In the genomic region with DNA sequence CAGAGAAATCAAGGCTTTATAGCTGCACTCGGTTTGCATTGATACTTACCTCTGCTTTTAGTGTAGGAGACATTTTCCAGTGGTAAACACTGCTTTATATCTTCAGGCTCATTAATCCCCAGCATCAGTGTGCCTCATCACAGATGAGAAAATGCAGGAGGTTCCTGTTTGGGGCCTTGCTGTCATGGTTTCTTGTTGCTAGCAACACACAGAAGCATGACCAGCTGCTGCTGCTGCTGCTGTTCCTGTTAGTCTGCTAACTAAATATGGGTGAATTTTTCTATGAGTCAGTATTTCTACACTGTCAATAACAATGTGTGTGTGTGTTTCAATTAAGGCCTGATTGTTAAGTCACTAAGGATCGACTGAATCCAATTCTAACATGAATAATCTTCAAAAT, we compare ENCODE assay signal across 8 cellular contexts.
DNase-seq lines count a peak whose midpoint lies in the region; ATAC-seq and TF ChIP-seq lines count a peak whose summit lies in the region.

No MANE protein-coding gene starts in this region.

- H3K79me2 ChIP-seq in HCT116 (ENCODE audit: insufficient read depth, low read length) = no peaks in the 10 kb centered on the region

- H3K4me3 ChIP-seq in HCT116 (replicated peaks in 1 of 2; ENCODE audit: low read depth in 1 of 2, low read length in 2 of 2) (no peak overlapping the region), thoracic aorta (no peak overlapping the region)

- peak overlapping the region; percentile 73 for H2AFZ ChIP-seq in HCT116 (ENCODE audit: low read depth, low read length, poor library complexity, severe bottlenecking)

- no peaks in the 10 kb centered on the region for H3K36me3 Mint-ChIP-seq in activated CD4-positive, alpha-beta T cell treated with anti-CD3 and anti-CD28 coated beads for 36 hours (ENCODE audit: low read depth)

- TF ChIP-seq RAD21 in HCT116 (IDR thresholded peaks at IDR 0.05; ENCODE audit: low read depth) = no peak

- BruUV-seq in HCT116 (replicated peaks; lab: Mats Ljungman, UMichigan) = no TSS peak

- POLR2A ChIA-PET in activated CD4-positive, alpha-beta T cell treated with anti-CD3 and anti-CD28 coated beads for 36 hours (lab: Charles Lee) = no interaction called here
- POLR2A ChIA-PET in HCT116 (lab: Charles Lee) = no interaction called here

- H3K27ac Mint-ChIP-seq in activated CD4-positive, alpha-beta T cell treated with anti-CD3 and anti-CD28 coated beads for 36 hours = no peak overlapping the region

- no peaks in the 10 kb centered on the region for H3K36me3 ChIP-seq in HCT116 (ENCODE audit: control insufficient read depth in 1 of 2, insufficient read depth in 2 of 2, low read length in 2 of 2)
- H3K36me3 ChIP-seq in thoracic aorta = no peaks in the 10 kb centered on the region

- H3K4me2 ChIP-seq in HCT116 (ENCODE audit: low read length) = no peak overlapping the region

- H3K27me3 ChIP-seq in HCT116 (ENCODE audit: insufficient read depth, low read length) = no peaks in the 10 kb centered on the region
- H3K27me3 ChIP-seq in thoracic aorta (replicated peaks; ENCODE audit: insufficient read depth) = no peaks in the 10 kb centered on the region

- CTCF ChIA-PET in activated CD4-positive, alpha-beta T cell treated with anti-CD3 and anti-CD28 coated beads for 36 hours (lab: Charles Lee) = interaction anchor here (0.8 kb wide), 2 partner anchors 121 to 353 kb away, joined by 3 read pairs; no protein-coding TSS in a partner anchor
- CTCF ChIA-PET in HCT116 (lab: Charles Lee) = no interaction called here

- RAD21 ChIA-PET in HCT116 (lab: Charles Lee; ENCODE audit: low non-redundant PET in 1 of 2, low total read pairs in 2 of 2, uncharacterized antibody in 2 of 2, unreplicated experiment in 2 of 2) = no interaction called here

- intact Hi-C loops in activated CD4-positive, alpha-beta T cell treated with anti-CD3 and anti-CD28 coated beads for 36 hours (cut with DNase I, micrococcal nuclease) = no loop called here
- intact Hi-C loops in HCT116 (cut with micrococcal nuclease) = no loop called here

- no peaks in the 10 kb centered on the region for H3K9me2 ChIP-seq in HCT116 (ENCODE audit: insufficient read depth)

- peaks cover 0 to 12% of the 10 kb centered on the region in 2 experiments; a peak in 2 of 4 replicates for H3K4me1 ChIP-seq in HCT116 (ENCODE audit: control insufficient read depth in 1 of 2, insufficient read depth in 2 of 2, low read length in 2 of 2)
- H3K4me1 ChIP-seq in thoracic aorta (ENCODE audit: control insufficient read depth in 1 of 2, low read depth in 2 of 2) = peaks cover 16 to 45% of the 10 kb centered on the region in 2 donors

- H3K27ac ChIP-seq in HCT116 (ENCODE audit: low read depth, low read length) (no peak overlapping the region), thoracic aorta (peak overlapping the region; percentile 33 to 50)

- no peaks in the 10 kb centered on the region for H3K27me3 Mint-ChIP-seq in activated CD4-positive, alpha-beta T cell treated with anti-CD3 and anti-CD28 coated beads for 36 hours

- H3K9ac ChIP-seq in HCT116 (ENCODE audit: low read length) = no peak overlapping the region

- peak; percentile 73 for ATAC-seq in activated CD4-positive, alpha-beta T cell treated with anti-CD3 and anti-CD28 coated beads for 36 hours
- ATAC-seq in HCT116 (no peak), thoracic aorta (ENCODE audit: insufficient number of reproducible peaks, low FRiP score, low read depth) (peak; percentile 65)

- no peaks in the 10 kb centered on the region for H3K9me3 Mint-ChIP-seq in activated CD4-positive, alpha-beta T cell treated with anti-CD3 and anti-CD28 coated beads for 36 hours (ENCODE audit: low read depth)

- TF ChIP-seq CTCF in HCT116 (IDR thresholded peaks at IDR 0.05 in 2 of 3, conservative IDR thresholded peaks at IDR 0.05 in 1 of 3; ENCODE audit: borderline replicate concordance in 1 of 3, insufficient read depth in 1 of 3, low read depth in 2 of 3, low read length in 2 of 3) (no peak), thoracic aorta (IDR thresholded peaks at IDR 0.05) (no peak)

- no peaks in the 10 kb centered on the region for H4K20me1 ChIP-seq in HCT116 (ENCODE audit: insufficient read depth)

- peak; percentile 36 for DNase-seq in activated CD4-positive, alpha-beta T cell treated with anti-CD3 and anti-CD28 coated beads for 36 hours
- no peak for DNase-seq in activated CD4-positive, alpha-beta T cell treated with anti-CD3 and anti-CD28 coated beads for 1 hour
- DNase-seq in HCT116 (ENCODE audit: low read depth, low spot score) = no peak
- peak; percentile 72 for DNase-seq in NCI-H2081 treated with DMSO at 0.1 percent for 48 hours (lab: John Stamatoyannopoulos, UW)
- peak; percentile 64 for DNase-seq in amniotic stem cell (lab: John Stamatoyannopoulos, UW)
- peak; percentile 98 for DNase-seq in iris pigment epithelial cell (ENCODE audit: low read depth)
- DNase-seq in thoracic aorta (ENCODE audit: low spot score) = peak; percentile 31
- no peak for DNase-seq in stimulated activated CD4-positive, alpha-beta T cell treated with anti-CD3 and anti-CD28 coated beads, Interleukin-15, amount 100 ng/mL, for 24 hours

- peaks cover 6% of the 10 kb centered on the region for H3K4me1 Mint-ChIP-seq in activated CD4-positive, alpha-beta T cell treated with anti-CD3 and anti-CD28 coated beads for 36 hours

- no peaks in the 10 kb centered on the region for H3K9me3 ChIP-seq in HCT116 (ENCODE audit: control insufficient read depth in 1 of 2, insufficient read depth in 1 of 2, low read depth in 1 of 2, low read length in 2 of 2)
- no peaks in the 10 kb centered on the region for H3K9me3 ChIP-seq in thoracic aorta

- no peak overlapping the region for H3K4me3 Mint-ChIP-seq in activated CD4-positive, alpha-beta T cell treated with anti-CD3 and anti-CD28 coated beads for 36 hours

- no peak for TF ChIP-seq POLR2A in HCT116 (IDR thresholded peaks at IDR 0.05; ENCODE audit: borderline replicate concordance, extremely low read depth, insufficient read depth, insufficient read length)

TF ChIP-seq in HCT116, 20 proteins besides CTCF, POLR2A, EP300 and RAD21:
- TF ChIP-seq FOSL1 (IDR thresholded peaks at IDR 0.05; ENCODE audit: low read depth) (0 out of 2 replicates have a peak, but pooled peaks have one; percentile 7), ELF1 (IDR thresholded peaks at IDR 0.05; ENCODE audit: borderline replicate concordance, low read depth) (no peak)
- TF ChIP-seq, protein P1, sequence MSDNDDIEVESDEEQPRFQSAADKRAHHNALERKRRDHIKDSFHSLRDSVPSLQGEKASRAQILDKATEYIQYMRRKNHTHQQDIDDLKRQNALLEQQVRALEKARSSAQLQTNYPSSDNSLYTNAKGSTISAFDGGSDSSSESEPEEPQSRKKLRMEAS (IDR thresholded peaks at IDR 0.05) = 0 out of 2 replicates have a peak, but pooled peaks have one; percentile 21

Comparison
In these comparisons a context has a peak if more than half of its experiments do, and no peak if none do; other contexts are left out.
1. DNase-seq: peak in activated CD4-positive, alpha-beta T cell treated with anti-CD3 and anti-CD28 coated beads for 36 hours (single experiment), NCI-H2081 treated with DMSO at 0.1 percent for 48 hours (single experiment), amniotic stem cell (single experiment), iris pigment epithelial cell (single experiment) and thoracic aorta (single experiment); none in activated CD4-positive, alpha-beta T cell treated with anti-CD3 and anti-CD28 coated beads for 1 hour (single experiment), HCT116 (single experiment) and stimulated activated CD4-positive, alpha-beta T cell treated with anti-CD3 and anti-CD28 coated beads, Interleukin-15, amount 100 ng/mL, for 24 hours (single experiment).